ENCODE assay signal across 26 cellular contexts in genomic region chr2:214265991-214266489, GRCh38.
"Had no signal": no experiment of that assay in that cellular context is flagged by ENCODE, and none has a peak within 500 bp of the region (broad histone marks: within the 10 kb centered on the region; RNA-seq: fewer than 3 reads in every experiment).

No MANE protein-coding gene starts in this region.

- ATAC-seq: activated CD8-positive, alpha-beta T cell treated with anti-CD3 and anti-CD28 coated beads for 36 hours; activated naive CD4-positive, alpha-beta T cell treated with anti-CD3 and anti-CD28 coated beads, Interleukin-2, amount 50 U/mL, for 72 hours; effector memory CD8-positive, alpha-beta T cell; foreskin keratinocyte; heart right ventricle; mucosa of descending colon; natural killer cell treated with Interleukin-12 subunit alpha and Interleukin-12 subunit beta and Interleukin-15 and Interleukin-18, amount 100 ng/mL, for 72 hours; right lobe of liver; stimulated activated naive CD8-positive, alpha-beta T cell treated with anti-CD3 and anti-CD28 coated beads, Interleukin-15, Interleukin-2, amounts not matched to agents 100 U/mL and 50 U/mL, for 24 hours had no signal

- DNase-seq: activated B cell treated with CpG ODN at 0.5 μM for 24 hours; activated CD4-positive, alpha-beta T cell treated with anti-CD3 and anti-CD28 coated beads, Interleukin-2, amount 50 U/mL, for 1 hour; activated CD8-positive, alpha-beta T cell treated with anti-CD3 and anti-CD28 coated beads for 36 hours; activated naive CD4-positive, alpha-beta T cell; activated T-cell treated with anti-CD3 and anti-CD28 coated beads, Interleukin-2, amount 50 U/mL, for 48 hours; anterior cingulate cortex; brain microvascular endothelial cell; effector memory CD8-positive, alpha-beta T cell; erythroblast; foreskin keratinocyte; heart right ventricle; islet precursor cell; left ventricle myocardium inferior; mucosa of descending colon; posterior cingulate gyrus; right lobe of liver; stimulated activated CD4-positive, alpha-beta T cell treated with anti-CD3 and anti-CD28 coated beads, Interleukin-12 subunit alpha, Interleukin-12 subunit beta, amount 100 ng/mL, for 4 hours; stimulated activated CD4-positive, alpha-beta T cell treated with anti-CD3 and anti-CD28 coated beads, Interleukin-4, amount 100 ng/mL, for 1 hour; stimulated activated naive CD8-positive, alpha-beta T cell treated with anti-CD3 and anti-CD28 coated beads, Interleukin-15, Interleukin-2, amounts not matched to agents 100 U/mL and 50 U/mL, for 24 hours; T-helper 1 cell; testis; transverse colon had no signal

- H3K4me3 ChIP-seq: coronary artery, heart right ventricle, left ventricle myocardium inferior, mucosa of descending colon, right lobe of liver, skin epidermis, testis, transverse colon had no signal
